ENCODE assay signal across 17 cellular contexts in genomic region chr12:52086366-52086765, GRCh38. TPM values are rescaled to one million over a fixed set of nuclear protein-coding genes. Genes with fewer than 3 reads are reported as not detected.
DNase-seq lines count a peak whose midpoint lies in the region; ATAC-seq and TF ChIP-seq lines count a peak whose summit lies in the region.
"Had no signal": no experiment of that assay in that cellular context is flagged by ENCODE, and none has a peak within 500 bp of the region (broad histone marks: within the 10 kb centered on the region; RNA-seq: fewer than 3 reads in every experiment).

No MANE protein-coding gene starts in this region.

- H3K4me1 ChIP-seq in psoas muscle (peaks cover 48% of the 10 kb centered on the region), A673 (ENCODE audit: insufficient read depth, low read length, poor library complexity, severe bottlenecking) (peaks cover 19% of the 10 kb centered on the region), tibial nerve (peaks cover 0 to 28% (median 20%) of the 10 kb centered on the region in 4 donors)

- H3K4me3 Mint-ChIP-seq in activated T-helper 2 cell treated with anti-CD3 and anti-CD28 coated beads, Interferon-gamma antibody, Interleukin-2, Interleukin-4, amounts not matched to agents 10 μg/mL and 5 μg/mL and 100 μg/mL, durations not matched to agents 14 hours and 24 hours and 36 hours (ENCODE audit: low read depth), result no peak overlapping the region

- BruUV-seq in A673 (replicated peaks; lab: Mats Ljungman, UMichigan), result no TSS peak

- CTCF ChIA-PET in A673 (lab: Charles Lee), result interaction anchor here (2.9 kb wide), 1 partner anchor 61 kb away, joined by 20 read pairs; no protein-coding TSS in a partner anchor

- no peaks in the 10 kb centered on the region for H3K36me3 Mint-ChIP-seq in activated T-helper 2 cell treated with anti-CD3 and anti-CD28 coated beads, Interferon-gamma antibody, Interleukin-2, Interleukin-4, amounts not matched to agents 10 μg/mL and 5 μg/mL and 100 μg/mL, durations not matched to agents 14 hours and 24 hours and 36 hours (ENCODE audit: low read depth)

- peaks cover 3% of the 10 kb centered on the region for H3K4me1 Mint-ChIP-seq in activated T-helper 2 cell treated with anti-CD3 and anti-CD28 coated beads, Interferon-gamma antibody, Interleukin-2, Interleukin-4, amounts not matched to agents 10 μg/mL and 5 μg/mL and 100 μg/mL, durations not matched to agents 14 hours and 24 hours and 36 hours (ENCODE audit: low read depth)

- H3K27me3 ChIP-seq in H7 (ENCODE audit: control insufficient read depth, insufficient read depth, low read length), result no peaks in the 10 kb centered on the region
- no peaks in the 10 kb centered on the region for H3K27me3 ChIP-seq in psoas muscle (ENCODE audit: insufficient read depth in 3 of 3, low read length in 2 of 3)
- peaks cover 7% of the 10 kb centered on the region for H3K27me3 ChIP-seq in A673 (replicated peaks; ENCODE audit: insufficient read depth, low read depth, low read length, poor library complexity)
- peaks cover 0 to 5% of the 10 kb centered on the region in 2 donors for H3K27me3 ChIP-seq in tibial nerve

- POLR2A ChIA-PET in A673 (lab: Charles Lee; ENCODE audit: low non-redundant PET), result no interaction called here

- WGBS in psoas muscle, 3 donors, result 20 to 26% (median 23%) methylated on average over 9 of the region's 9 CpGs
- 44% methylated on average over 9 of the region's 9 CpGs for WGBS in tibial nerve, 2 donors

- no peak for TF ChIP-seq EP300 in tibial nerve (IDR thresholded peaks at IDR 0.05)

- H3K9me3 ChIP-seq in psoas muscle, result no peaks in the 10 kb centered on the region
- no peaks in the 10 kb centered on the region for H3K9me3 ChIP-seq in A673 (ENCODE audit: low read depth, low read length, poor library complexity, severe bottlenecking)
- no peaks in the 10 kb centered on the region for H3K9me3 ChIP-seq in tibial nerve
- H3K9me3 ChIP-seq: suprapubic skin had no signal

- peak overlapping the region; percentile 72 for H3K27ac ChIP-seq in psoas muscle
- no peak overlapping the region for H3K27ac ChIP-seq in A673 (ENCODE audit: low read depth, low read length, poor library complexity, severe bottlenecking)
- H3K27ac ChIP-seq in tibial nerve, result peak overlapping the region in 1 of 4 donors; percentile 5
- H3K27ac ChIP-seq: suprapubic skin had no signal

- no peak for TF ChIP-seq POLR2A in tibial nerve (IDR thresholded peaks at IDR 0.05)

- ATAC-seq in psoas muscle, result peak in 1 of 4 donors; percentile 18

- peak; percentile 25 for DNase-seq in AG10803 (ENCODE audit: low read depth)
- DNase-seq in H7, result peak; percentile 46
- DNase-seq in cerebellum (ENCODE audit: low spot score), result peak; percentile 53
- no peak for DNase-seq in psoas muscle
- DNase-seq in A673 (ENCODE audit: low spot score), result no peak
- no peak for DNase-seq in activated T-helper 2 cell treated with anti-CD3 and anti-CD28 coated beads, Interferon-gamma antibody, Interleukin-2, Interleukin-4, amounts not matched to agents 10 μg/mL and 5 μg/mL and 100 μg/mL, durations not matched to agents 14 hours and 24 hours and 36 hours (ENCODE audit: low spot score)
- DNase-seq in tibial nerve (ENCODE audit: low spot score in 2 of 2), result no peak
- DNase-seq in activated gamma-delta T cell (lab: John Stamatoyannopoulos, UW), result no peak
- DNase-seq: Calu3; NCI-H446; NK-92 treated with Interleukin-12 subunit alpha and Interleukin-12 subunit beta, amount 100 ng/mL, for 24 hours; retina; stimulated activated CD4-positive, alpha-beta T cell treated with anti-CD3 and anti-CD28 coated beads, Interleukin-15, amount 100 ng/mL, for 24 hours; SW 1271 had no signal

- H3K36me3 ChIP-seq in H7 (replicated peaks; ENCODE audit: control insufficient read depth, insufficient read depth, low read length) (no peaks in the 10 kb centered on the region), psoas muscle (ENCODE audit: insufficient read depth in 1 of 2, low read depth in 1 of 2) (no peaks in the 10 kb centered on the region), A673 (ENCODE audit: insufficient read depth, low read length, poor library complexity, severe bottlenecking) (no peaks in the 10 kb centered on the region), tibial nerve (no peaks in the 10 kb centered on the region)
- H3K36me3 ChIP-seq: suprapubic skin had no signal

- intact Hi-C loops in psoas muscle (cut with DNase I) (no loop called here), A673 (cut with micrococcal nuclease; ENCODE audit: unreplicated experiment) (no loop called here)
- intact Hi-C loops in activated T-helper 2 cell treated with anti-CD3 and anti-CD28 coated beads, Interferon-gamma antibody, Interleukin-2, Interleukin-4, amounts not matched to agents 10 μg/mL and 5 μg/mL and 100 μg/mL, durations not matched to agents 14 hours and 24 hours and 36 hours (cut with micrococcal nuclease), result no loop called here

- H3K27me3 Mint-ChIP-seq in activated T-helper 2 cell treated with anti-CD3 and anti-CD28 coated beads, Interferon-gamma antibody, Interleukin-2, Interleukin-4, amounts not matched to agents 10 μg/mL and 5 μg/mL and 100 μg/mL, durations not matched to agents 14 hours and 24 hours and 36 hours (ENCODE audit: low read depth), result peaks cover 31% of the 10 kb centered on the region

- TF ChIP-seq CTCF in AG10803 (conservative IDR thresholded peaks at IDR 0.05; ENCODE audit: low read length) (no peak), psoas muscle (IDR thresholded peaks at IDR 0.05) (no peak), A673 (conservative IDR thresholded peaks at IDR 0.05; ENCODE audit: low read depth, low read length) (no peak), tibial nerve (IDR thresholded peaks at IDR 0.05) (no peak)

- H3K4me3 ChIP-seq in AG10803 (ENCODE audit: low read length), result no peak overlapping the region
- H3K4me3 ChIP-seq in H7 (ENCODE audit: insufficient read depth, low read depth, low read length), result no peak overlapping the region
- no peak overlapping the region for H3K4me3 ChIP-seq in psoas muscle
- no peak overlapping the region for H3K4me3 ChIP-seq in A673 (ENCODE audit: low read depth, low read length, poor library complexity, severe bottlenecking)
- H3K4me3 ChIP-seq in tibial nerve, result no peak overlapping the region
- H3K4me3 ChIP-seq: suprapubic skin had no signal

- no peak overlapping the region for H3K27ac Mint-ChIP-seq in activated T-helper 2 cell treated with anti-CD3 and anti-CD28 coated beads, Interferon-gamma antibody, Interleukin-2, Interleukin-4, amounts not matched to agents 10 μg/mL and 5 μg/mL and 100 μg/mL, durations not matched to agents 14 hours and 24 hours and 36 hours

- no peaks in the 10 kb centered on the region for H3K9me3 Mint-ChIP-seq in activated T-helper 2 cell treated with anti-CD3 and anti-CD28 coated beads, Interferon-gamma antibody, Interleukin-2, Interleukin-4, amounts not matched to agents 10 μg/mL and 5 μg/mL and 100 μg/mL, durations not matched to agents 14 hours and 24 hours and 36 hours

RNA-seq across cellular contexts. Expression of gene SMIM41, which starts 6.9 kb away (rescaled TPM):
- total RNA-seq in H7 (2014; rRNA removed; shearing (Covaris generic)), result not detected in 2 replicates
- 0.18 TPM for total RNA-seq in cerebellum
- under 1 TPM in 2 of 4 donors, not detected in 2; 0.16 to 0.32 TPM for total RNA-seq in psoas muscle
- polyA plus RNA-seq in psoas muscle, result under 1 TPM in 1 of 3 donors, not detected in 2; 0.20 TPM
- total RNA-seq in A673 (2021), result 0.24 and 0.28 TPM in 2 replicates
- 0.14 and 0.16 TPM in 2 replicates for total RNA-seq in activated T-helper 2 cell treated with anti-CD3 and anti-CD28 coated beads, Interferon-gamma antibody, Interleukin-2, Interleukin-4, amounts not matched to agents 10 μg/mL and 5 μg/mL and 100 μg/mL, durations not matched to agents 14 hours and 24 hours and 36 hours
- total RNA-seq in tibial nerve, result 10 to 100 TPM; 16.5 to 78.7 (median 39.3) TPM
- total RNA-seq: Calu3, frontal cortex, M059J had no signal

RNA-seq across cellular contexts. Expression of gene ATG101, which starts 16.6 kb away (rescaled TPM):
- total RNA-seq in H7 (2014; rRNA removed; shearing (Covaris generic)), result 67.3 and 75.7 TPM in 2 replicates
- total RNA-seq in cerebellum (12.8 TPM), psoas muscle (10 to 100 TPM; 25.1 to 35.3 (median 26.5) TPM), A673 (2021) (52.0 and 54.3 TPM in 2 replicates), tibial nerve (10 to 100 TPM; 32.6 to 49.6 (median 37.5) TPM)
- polyA plus RNA-seq in psoas muscle, result 100 to 1,000 TPM in 1 of 3 donors, 10 to 100 TPM in 2; 39.5 to 154 (median 90.0) TPM
- 44.6 and 45.9 TPM in 2 replicates for total RNA-seq in activated T-helper 2 cell treated with anti-CD3 and anti-CD28 coated beads, Interferon-gamma antibody, Interleukin-2, Interleukin-4, amounts not matched to agents 10 μg/mL and 5 μg/mL and 100 μg/mL, durations not matched to agents 14 hours and 24 hours and 36 hours

RNA-seq across cellular contexts. Expression of gene NR4A1, which starts 35.1 kb away (rescaled TPM):
- total RNA-seq in H7 (2014; rRNA removed; shearing (Covaris generic)), result 11.8 and 29.6 TPM in 2 replicates
- 2.4 TPM for total RNA-seq in cerebellum
- 10 to 100 TPM; 17.5 to 92.8 (median 56.9) TPM for total RNA-seq in psoas muscle
- 10 to 100 TPM; 35.5 to 74.0 (median 50.2) TPM for polyA plus RNA-seq in psoas muscle
- 12.5 and 19.8 TPM in 2 replicates for total RNA-seq in A673 (2021)
- total RNA-seq in activated T-helper 2 cell treated with anti-CD3 and anti-CD28 coated beads, Interferon-gamma antibody, Interleukin-2, Interleukin-4, amounts not matched to agents 10 μg/mL and 5 μg/mL and 100 μg/mL, durations not matched to agents 14 hours and 24 hours and 36 hours, result 134 and 139 TPM in 2 replicates
- 1,000 to 10,000 TPM in 1 of 4 donors, 100 to 1,000 TPM in 3; 390 to 1,252 (median 718) TPM for total RNA-seq in tibial nerve

Comparison
In these comparisons a context has a peak if more than half of its experiments do, and no peak if none do; other contexts are left out.
1. DNase-seq: peak in AG10803 (single experiment), H7 (single experiment) and cerebellum (single experiment); none in psoas muscle (0 of 2), A673 (single experiment), activated T-helper 2 cell treated with anti-CD3 and anti-CD28 coated beads, Interferon-gamma antibody, Interleukin-2, Interleukin-4, amounts not matched to agents 10 μg/mL and 5 μg/mL and 100 μg/mL, durations not matched to agents 14 hours and 24 hours and 36 hours (single experiment), tibial nerve (0 of 2) and activated gamma-delta T cell (single experiment).
2. RNA of gene SMIM41, which starts 6.9 kb away (total RNA-seq): 16.5 to 78.7 TPM in tibial nerve; 0.24 to 0.28 TPM in A673, 0.18 TPM in cerebellum (single experiment), 0.14 to 0.16 TPM in activated T-helper 2 cell treated with anti-CD3 and anti-CD28 coated beads, Interferon-gamma antibody, Interleukin-2, Interleukin-4, amounts not matched to agents 10 μg/mL and 5 μg/mL and 100 μg/mL, durations not matched to agents 14 hours and 24 hours and 36 hours, 0.16 to 0.32 TPM in psoas muscle and not detected in H7; every median in the first group is over 10 times any median in the second.